Comparison of ENCODE assay signal across 8 cellular contexts in the genomic region with DNA sequence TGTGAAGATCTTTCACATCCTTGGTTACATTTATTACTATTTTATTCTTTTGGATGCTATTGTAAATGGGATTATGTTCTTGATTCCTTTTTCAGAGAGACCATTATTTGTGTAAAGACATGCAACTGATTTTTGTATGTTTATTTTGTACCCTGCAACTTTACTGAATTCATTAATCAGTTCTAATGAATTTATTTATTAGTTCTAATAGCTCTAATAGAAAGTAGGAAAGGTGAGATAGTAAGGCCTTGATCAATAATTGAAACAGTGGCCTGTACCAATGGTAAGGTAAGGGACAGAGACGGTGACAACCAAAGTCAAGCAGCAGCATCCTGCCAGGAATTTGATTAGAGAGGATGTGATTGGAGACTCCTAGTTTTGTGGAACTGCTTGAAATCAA.
"Had no signal": no experiment of that assay in that cellular context is flagged by ENCODE, and none has a peak within 500 bp of the region (broad histone marks: within the 10 kb centered on the region; RNA-seq: fewer than 3 reads in every experiment).

No MANE protein-coding gene starts in this region.

- DNase-seq: GDM1, GF-D8 had no signal

- ATAC-seq: GM12878 had no signal

- FAIRE-seq: G401.6, GM12878, GM12891, GM12892, GM18507, GM19239 had no signal

- H3K4me3 ChIP-seq: GM12878 had no signal
